8 cellular contexts compared by ENCODE assay signal in genomic region chr3:27681249-27681748, GRCh38. TPM values are rescaled to one million over a fixed set of nuclear protein-coding genes. Genes with fewer than 3 reads are reported as not detected.
DNase-seq lines count a peak whose midpoint lies in the region; ATAC-seq and TF ChIP-seq lines count a peak whose summit lies in the region.

No MANE protein-coding gene starts in this region.

- no peaks in the 10 kb centered on the region for H3K27me3 Mint-ChIP-seq in activated T-cell treated with anti-CD3 and anti-CD28 coated beads, Interleukin-2, amount 50 U/mL, for 72 hours (ENCODE audit: low read depth)

- peaks cover 26% of the 10 kb centered on the region for H3K4me1 Mint-ChIP-seq in activated T-cell treated with anti-CD3 and anti-CD28 coated beads, Interleukin-2, amount 50 U/mL, for 72 hours (ENCODE audit: low read depth)

- DNase-seq in DMS153 (lab: John Stamatoyannopoulos, UW) (peak; percentile 41), GM19238 (ENCODE audit: insufficient read length, low spot score) (peak; percentile 18), NCI-H510A (lab: John Stamatoyannopoulos, UW) (peak; percentile 23), foreskin fibroblast (peak; percentile 74 to 90), non-pigmented ciliary epithelial cell (ENCODE audit: low read depth) (peak; percentile 54), NK-92 (lab: John Stamatoyannopoulos, UW; ENCODE audit: unreplicated experiment) (no peak)
- DNase-seq in activated T-cell treated with anti-CD3 and anti-CD28 coated beads, Interleukin-2, amount 50 U/mL, for 72 hours, result peak; percentile 28 to 34

- peak overlapping the region; percentile 79 to 90 for H3K4me3 Mint-ChIP-seq in activated T-cell treated with anti-CD3 and anti-CD28 coated beads, Interleukin-2, amount 50 U/mL, for 72 hours

- no peaks in the 10 kb centered on the region for H3K9me3 Mint-ChIP-seq in activated T-cell treated with anti-CD3 and anti-CD28 coated beads, Interleukin-2, amount 50 U/mL, for 72 hours

- no peaks in the 10 kb centered on the region for H3K36me3 Mint-ChIP-seq in activated T-cell treated with anti-CD3 and anti-CD28 coated beads, Interleukin-2, amount 50 U/mL, for 72 hours (ENCODE audit: insufficient read depth in 2 of 2)

- H3K4me3 ChIP-seq in foreskin fibroblast (ENCODE audit: low read depth in 1 of 2, low read length in 2 of 2), result no peak overlapping the region

- peak overlapping the region; percentile 89 for H3K27ac Mint-ChIP-seq in activated T-cell treated with anti-CD3 and anti-CD28 coated beads, Interleukin-2, amount 50 U/mL, for 72 hours

- peak; percentile 73 for ATAC-seq in HG03280 (IDR thresholded peaks at IDR 0.05; ENCODE audit: unreplicated experiment)
- peak; percentile 57 to 72 for ATAC-seq in activated T-cell treated with anti-CD3 and anti-CD28 coated beads, Interleukin-2, amount 50 U/mL, for 72 hours (replicated peaks in 1 of 2)

- TF ChIP-seq CTCF in foreskin fibroblast (IDR thresholded peaks at IDR 0.05; ENCODE audit: low read depth, low read length), result peak; percentile 49

RNA-seq across cellular contexts. Expression of gene EOMES, which starts 40.8 kb away (rescaled TPM):
- total RNA-seq in activated T-cell treated with anti-CD3 and anti-CD28 coated beads, Interleukin-2, amount 50 U/mL, for 72 hours, result 1 to 10 TPM; 1.2 to 7.2 TPM
